In the genomic region with DNA sequence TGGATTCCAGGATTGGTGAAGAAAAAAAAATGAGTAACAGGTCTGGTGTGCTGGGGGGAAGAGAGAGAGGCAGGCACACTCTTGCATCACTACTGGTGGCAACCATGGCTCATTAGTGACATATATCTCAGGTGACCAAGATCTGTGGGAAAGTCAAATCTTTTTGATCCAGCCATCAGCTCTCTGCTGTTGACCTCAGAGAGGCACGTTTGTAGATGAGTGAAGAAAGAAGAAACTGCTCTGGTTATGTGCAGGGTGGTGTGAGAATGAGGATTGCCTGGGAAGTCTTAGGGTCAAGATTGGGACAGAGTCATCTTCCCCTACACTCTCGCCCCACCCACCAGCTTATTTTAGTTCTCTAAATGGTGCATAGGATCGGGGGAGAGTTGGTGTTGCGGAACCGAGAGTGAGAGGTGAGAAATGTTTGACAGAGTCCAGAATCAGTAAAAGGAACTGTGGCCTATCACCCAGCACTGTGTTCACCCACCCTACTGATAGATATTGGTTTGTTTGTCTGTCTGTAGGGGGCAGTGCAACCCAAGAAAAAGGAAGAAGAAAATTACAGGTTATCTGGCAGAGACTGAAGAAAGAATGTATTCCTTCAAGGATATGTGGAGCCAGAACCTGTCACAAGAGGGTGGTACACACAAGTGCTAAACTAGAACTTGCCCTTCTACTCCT, we compare ENCODE assay signal across 8 cellular contexts. TPM values are rescaled to one million over a fixed set of nuclear protein-coding genes. Genes with fewer than 3 reads are reported as not detected.
DNase-seq lines count a peak whose midpoint lies in the region; ATAC-seq and TF ChIP-seq lines count a peak whose summit lies in the region.

No MANE protein-coding gene starts in this region.

- no peaks in the 10 kb centered on the region for H3K4me1 Mint-ChIP-seq in activated CD4-positive, alpha-beta T cell treated with anti-CD3 and anti-CD28 coated beads for 36 hours

- H3K9me3 ChIP-seq in gastrocnemius medialis: no peaks in the 10 kb centered on the region

- peaks cover 0 to 9% (median 0%) of the 10 kb centered on the region in 3 donors for H3K27me3 ChIP-seq in gastrocnemius medialis

- DNase-seq in activated CD4-positive, alpha-beta T cell treated with anti-CD3 and anti-CD28 coated beads for 36 hours: peak; percentile 26
- DNase-seq in activated CD4-positive, alpha-beta T cell treated with anti-CD3 and anti-CD28 coated beads, Interleukin-2, amount 50 U/mL, for 48 hours: no peak
- DNase-seq in NCI-H748 treated with DMSO at 0.1 percent for 48 hours (lab: John Stamatoyannopoulos, UW) (peak; percentile 31), amniotic epithelial cell (ENCODE audit: low read depth) (peak; percentile 69), left ventricle myocardium superior (no peak), gastrocnemius medialis (no peak)

- no peaks in the 10 kb centered on the region for H3K9me3 Mint-ChIP-seq in activated CD4-positive, alpha-beta T cell treated with anti-CD3 and anti-CD28 coated beads for 36 hours (ENCODE audit: low read depth)

- no peak overlapping the region for H3K4me3 Mint-ChIP-seq in activated CD4-positive, alpha-beta T cell treated with anti-CD3 and anti-CD28 coated beads for 36 hours

- peak; percentile 36 to 57 (median 48) for TF ChIP-seq CTCF in gastrocnemius medialis (IDR thresholded peaks at IDR 0.05 in 4 of 5, conservative IDR thresholded peaks at IDR 0.05 in 1 of 5)

- POLR2A ChIA-PET in activated CD4-positive, alpha-beta T cell treated with anti-CD3 and anti-CD28 coated beads for 36 hours (lab: Charles Lee): no interaction called here

- ATAC-seq in activated CD4-positive, alpha-beta T cell treated with anti-CD3 and anti-CD28 coated beads for 36 hours: peak; percentile 76
- peak; percentile 92 for ATAC-seq in GM19468 (IDR thresholded peaks at IDR 0.05; ENCODE audit: extremely low read depth, unreplicated experiment)
- ATAC-seq in HG03442 (IDR thresholded peaks at IDR 0.05; ENCODE audit: unreplicated experiment): peak; percentile 99
- peak; percentile 63 for ATAC-seq in left ventricle myocardium superior
- ATAC-seq in gastrocnemius medialis: peak in 1 of 2 donors; percentile 81

- no peak overlapping the region for H3K27ac ChIP-seq in gastrocnemius medialis

- CTCF ChIA-PET in activated CD4-positive, alpha-beta T cell treated with anti-CD3 and anti-CD28 coated beads for 36 hours (lab: Charles Lee): interaction anchor here (0.7 to 1.0 kb wide), 2 partner anchors 20 to 223 kb away, joined by 3 to 4 read pairs; no protein-coding TSS in a partner anchor

- no peaks in the 10 kb centered on the region for H3K36me3 Mint-ChIP-seq in activated CD4-positive, alpha-beta T cell treated with anti-CD3 and anti-CD28 coated beads for 36 hours (ENCODE audit: low read depth)

- peaks cover 11% of the 10 kb centered on the region for H3K27me3 Mint-ChIP-seq in activated CD4-positive, alpha-beta T cell treated with anti-CD3 and anti-CD28 coated beads for 36 hours

- in situ Hi-C loops in gastrocnemius medialis (cut with MboI; ENCODE audit: low sequenced_read_pairs in 4 of 4): loop anchor here (10.0 to 25.0 kb wide), 4 partner anchors 166 to 216 kb away; no protein-coding TSS in a partner anchor

- TF ChIP-seq POLR2A in gastrocnemius medialis (IDR thresholded peaks at IDR 0.05): no peak

- intact Hi-C loops in activated CD4-positive, alpha-beta T cell treated with anti-CD3 and anti-CD28 coated beads for 36 hours (cut with DNase I, micrococcal nuclease): loop anchor here (5.0 kb wide), 5 partner anchors 161 to 491 kb away; no protein-coding TSS in a partner anchor
- intact Hi-C loops in left ventricle myocardium superior (cut with micrococcal nuclease): loop anchor here (5.0 kb wide), 1 partner anchor 201 kb away; no protein-coding TSS in a partner anchor
- intact Hi-C loops in gastrocnemius medialis (cut with DNase I; ENCODE audit: low total_unique reads): loop anchor here (5.0 kb wide), 1 partner anchor 201 kb away; no protein-coding TSS in a partner anchor

- no peak overlapping the region for H3K27ac Mint-ChIP-seq in activated CD4-positive, alpha-beta T cell treated with anti-CD3 and anti-CD28 coated beads for 36 hours

- no peaks in the 10 kb centered on the region for H3K4me1 ChIP-seq in gastrocnemius medialis

- no peak overlapping the region for H3K4me3 ChIP-seq in gastrocnemius medialis

- no peaks in the 10 kb centered on the region for H3K36me3 ChIP-seq in gastrocnemius medialis

RNA-seq across cellular contexts. Expression of gene ARMCX6, which starts 21.9 kb away (rescaled TPM):
- total RNA-seq in activated CD4-positive, alpha-beta T cell treated with anti-CD3 and anti-CD28 coated beads for 36 hours: 10 to 100 TPM; 40.2 to 56.0 TPM
- total RNA-seq in left ventricle myocardium superior (19.1 TPM), gastrocnemius medialis (10 to 100 TPM in 1 of 4 donors, 1 to 10 TPM in 3; 4.5 to 12.6 (median 6.2) TPM)

RNA-seq across cellular contexts. Expression of gene ARMCX3, which starts 27.1 kb away (rescaled TPM):
- 10 to 100 TPM; 21.5 to 37.3 TPM for total RNA-seq in activated CD4-positive, alpha-beta T cell treated with anti-CD3 and anti-CD28 coated beads for 36 hours
- total RNA-seq in left ventricle myocardium superior (54.5 TPM), gastrocnemius medialis (10 to 100 TPM; 19.0 to 33.8 (median 24.8) TPM)

RNA-seq across cellular contexts. Expression of gene ARMCX1, which starts 45.5 kb away (rescaled TPM):
- 1 to 10 TPM; 1.9 to 2.6 TPM for total RNA-seq in activated CD4-positive, alpha-beta T cell treated with anti-CD3 and anti-CD28 coated beads for 36 hours
- total RNA-seq in left ventricle myocardium superior: 26.5 TPM
- total RNA-seq in gastrocnemius medialis: 10 to 100 TPM in 3 of 4 donors, 1 to 10 TPM in 1; 8.3 to 16.6 (median 12.8) TPM

Comparison
In these comparisons a context has a peak if more than half of its experiments do, and no peak if none do; other contexts are left out.
1. DNase-seq: peak in activated CD4-positive, alpha-beta T cell treated with anti-CD3 and anti-CD28 coated beads for 36 hours (single experiment), NCI-H748 treated with DMSO at 0.1 percent for 48 hours (single experiment) and amniotic epithelial cell (single experiment); none in activated CD4-positive, alpha-beta T cell treated with anti-CD3 and anti-CD28 coated beads, Interleukin-2, amount 50 U/mL, for 48 hours (0 of 2), left ventricle myocardium superior (single experiment) and gastrocnemius medialis (0 of 2).